8 cellular contexts compared by ENCODE assay signal in genomic region chr15:52558196-52558595, GRCh38. TPM values are rescaled to one million over a fixed set of nuclear protein-coding genes. Genes with fewer than 3 reads are reported as not detected.
DNase-seq lines count a peak whose midpoint lies in the region; ATAC-seq and TF ChIP-seq lines count a peak whose summit lies in the region.

No MANE protein-coding gene starts in this region.

- 85 to 88% methylated on average over 5 of the region's 5 CpGs for WGBS in lung, 2 donors

- peaks cover 6 to 12% of the 10 kb centered on the region in 2 donors for H3K4me1 ChIP-seq in lung (ENCODE audit: control insufficient read depth in 2 of 2, insufficient read depth in 2 of 2, low read length in 2 of 2)

- ATAC-seq in GM21447 (IDR thresholded peaks at IDR 0.05; ENCODE audit: unreplicated experiment) (peak; percentile 69), lung (ENCODE audit: insufficient read depth, low FRiP score) (peak; percentile 47)

- peaks cover 3 to 5% of the 10 kb centered on the region in 2 donors for H3K36me3 ChIP-seq in lung (ENCODE audit: control insufficient read depth in 2 of 2, insufficient read depth in 2 of 2, low read length in 2 of 2)

- no peak overlapping the region for H3K4me3 ChIP-seq in HL-60 (replicated peaks; ENCODE audit: insufficient read depth, low read length)
- no peak overlapping the region for H3K4me3 ChIP-seq in lung

- DNase-seq in CD1c-positive myeloid dendritic cell (ENCODE audit: extremely low spot score) (peak; percentile 16), HL-60 (ENCODE audit: low read depth in 1 of 2, low spot score in 1 of 2) (no peak), lung (ENCODE audit: low spot score) (no peak), NCI-H748 (lab: John Stamatoyannopoulos, UW; ENCODE audit: unreplicated experiment) (no peak), NCI-H526 (lab: John Stamatoyannopoulos, UW) (no peak), iPS-NIHi11 (ENCODE audit: low spot score) (no peak)
- peak; percentile 61 for DNase-seq in activated T-helper 1 cell treated with anti-CD3 and anti-CD28 coated beads, Interleukin-12 subunit alpha, Interleukin-12 subunit beta, Interleukin-2, Interleukin-4 antibody, amounts not matched to agents 30 ng/mL and 10 ng/mL and 1 ng/mL, durations not matched to agents 14 hours and 24 hours and 36 hours (ENCODE audit: low spot score)

- peak overlapping the region; percentile 28 for H3K27ac ChIP-seq in HL-60 (replicated peaks)
- no peak overlapping the region for H3K27ac ChIP-seq in lung (ENCODE audit: low read depth in 1 of 2, low read length in 1 of 2)

- H3K4me1 Mint-ChIP-seq in activated T-helper 1 cell treated with anti-CD3 and anti-CD28 coated beads, Interleukin-12 subunit alpha, Interleukin-12 subunit beta, Interleukin-2, Interleukin-4 antibody, amounts not matched to agents 30 ng/mL and 10 ng/mL and 1 ng/mL, durations not matched to agents 14 hours and 24 hours and 36 hours (ENCODE audit: low read depth), result peaks cover 72% of the 10 kb centered on the region

- intact Hi-C loops in activated T-helper 1 cell treated with anti-CD3 and anti-CD28 coated beads, Interleukin-12 subunit alpha, Interleukin-12 subunit beta, Interleukin-2, Interleukin-4 antibody, amounts not matched to agents 30 ng/mL and 10 ng/mL and 1 ng/mL, durations not matched to agents 14 hours and 24 hours and 36 hours (cut with micrococcal nuclease), result loop anchor here (1.0 to 5.0 kb wide), 8 partner anchors 11 to 821 kb away; partner anchors contain the start of genes ARPP19 and LYSMD2

- peak overlapping the region; percentile 64 for H3K4me3 Mint-ChIP-seq in activated T-helper 1 cell treated with anti-CD3 and anti-CD28 coated beads, Interleukin-12 subunit alpha, Interleukin-12 subunit beta, Interleukin-2, Interleukin-4 antibody, amounts not matched to agents 30 ng/mL and 10 ng/mL and 1 ng/mL, durations not matched to agents 14 hours and 24 hours and 36 hours

- H3K36me3 Mint-ChIP-seq in activated T-helper 1 cell treated with anti-CD3 and anti-CD28 coated beads, Interleukin-12 subunit alpha, Interleukin-12 subunit beta, Interleukin-2, Interleukin-4 antibody, amounts not matched to agents 30 ng/mL and 10 ng/mL and 1 ng/mL, durations not matched to agents 14 hours and 24 hours and 36 hours (ENCODE audit: low read depth), result peaks cover 36% of the 10 kb centered on the region

- H3K9me3 Mint-ChIP-seq in activated T-helper 1 cell treated with anti-CD3 and anti-CD28 coated beads, Interleukin-12 subunit alpha, Interleukin-12 subunit beta, Interleukin-2, Interleukin-4 antibody, amounts not matched to agents 30 ng/mL and 10 ng/mL and 1 ng/mL, durations not matched to agents 14 hours and 24 hours and 36 hours, result no peaks in the 10 kb centered on the region

- H3K27me3 Mint-ChIP-seq in activated T-helper 1 cell treated with anti-CD3 and anti-CD28 coated beads, Interleukin-12 subunit alpha, Interleukin-12 subunit beta, Interleukin-2, Interleukin-4 antibody, amounts not matched to agents 30 ng/mL and 10 ng/mL and 1 ng/mL, durations not matched to agents 14 hours and 24 hours and 36 hours (ENCODE audit: insufficient read depth), result no peaks in the 10 kb centered on the region

- TF ChIP-seq CTCF in HL-60 (IDR thresholded peaks at IDR 0.05; ENCODE audit: insufficient read depth, low read length), result no peak
- no peak for TF ChIP-seq CTCF in lung (IDR thresholded peaks at IDR 0.05; ENCODE audit: control extremely low read depth, extremely low read depth)

- no peaks in the 10 kb centered on the region for H3K9me3 ChIP-seq in lung (ENCODE audit: control insufficient read depth in 2 of 2, insufficient read depth in 1 of 2, low read length in 1 of 2)

- no peaks in the 10 kb centered on the region for H3K27me3 ChIP-seq in HL-60 (ENCODE audit: insufficient read depth, poor library complexity, severe bottlenecking)
- no peaks in the 10 kb centered on the region for H3K27me3 ChIP-seq in lung (ENCODE audit: control insufficient read depth, insufficient read depth)

- peak overlapping the region; percentile 87 for H3K27ac Mint-ChIP-seq in activated T-helper 1 cell treated with anti-CD3 and anti-CD28 coated beads, Interleukin-12 subunit alpha, Interleukin-12 subunit beta, Interleukin-2, Interleukin-4 antibody, amounts not matched to agents 30 ng/mL and 10 ng/mL and 1 ng/mL, durations not matched to agents 14 hours and 24 hours and 36 hours

RNA-seq across cellular contexts. Expression of gene ARPP19, which starts 10.6 kb away (rescaled TPM):
- total RNA-seq in activated T-helper 1 cell treated with anti-CD3 and anti-CD28 coated beads, Interleukin-12 subunit alpha, Interleukin-12 subunit beta, Interleukin-2, Interleukin-4 antibody, amounts not matched to agents 30 ng/mL and 10 ng/mL and 1 ng/mL, durations not matched to agents 14 hours and 24 hours and 36 hours, result 195 and 216 TPM in 2 replicates
- 100 to 1,000 TPM in 1 of 2 donors, 10 to 100 TPM in 1; 95.8 to 139 TPM for total RNA-seq in lung
- polyA plus RNA-seq in lung, result 10 to 100 TPM; 35.0 to 41.8 TPM

RNA-seq across cellular contexts. Expression of gene MYO5A, which starts 29.5 kb away (rescaled TPM):
- 26.2 and 27.8 TPM in 2 replicates for total RNA-seq in activated T-helper 1 cell treated with anti-CD3 and anti-CD28 coated beads, Interleukin-12 subunit alpha, Interleukin-12 subunit beta, Interleukin-2, Interleukin-4 antibody, amounts not matched to agents 30 ng/mL and 10 ng/mL and 1 ng/mL, durations not matched to agents 14 hours and 24 hours and 36 hours
- 10 to 100 TPM; 15.1 to 30.5 TPM for total RNA-seq in lung
- 10 to 100 TPM in 1 of 2 donors, 1 to 10 TPM in 1; 4.5 to 11.5 TPM for polyA plus RNA-seq in lung

Comparison
In these comparisons a context has a peak if more than half of its experiments do, and no peak if none do; other contexts are left out.
1. DNase-seq: peak in CD1c-positive myeloid dendritic cell (single experiment) and activated T-helper 1 cell treated with anti-CD3 and anti-CD28 coated beads, Interleukin-12 subunit alpha, Interleukin-12 subunit beta, Interleukin-2, Interleukin-4 antibody, amounts not matched to agents 30 ng/mL and 10 ng/mL and 1 ng/mL, durations not matched to agents 14 hours and 24 hours and 36 hours (single experiment); none in HL-60 (0 of 2), lung (single experiment), NCI-H748 (single experiment), NCI-H526 (0 of 2) and iPS-NIHi11 (single experiment).